1 cellular context compared by ENCODE assay signal in genomic region chr7:55957190-55957589, GRCh38.
TF ChIP-seq lines count a peak whose summit lies in the region.

No MANE protein-coding gene starts in this region.

TF ChIP-seq in HepG2, 621 proteins besides CTCF, POLR2A, EP300 and RAD21 (continued from another document and continues in another):
- TF ChIP-seq AFF4 (CRISPR knock-in tag; IDR thresholded peaks at IDR 0.05) (no peak), CEBPB (IDR thresholded peaks at IDR 0.05; ENCODE audit: borderline replicate concordance, low read depth, low read length) (peak; percentile 79), HMG20A (CRISPR knock-in tag; IDR thresholded peaks at IDR 0.05; ENCODE audit: borderline replicate concordance) (0 out of 2 replicates have a peak, but pooled peaks have one; percentile 42), KLF6 (CRISPR knock-in tag; IDR thresholded peaks at IDR 0.05) (no peak), ZNF296 (CRISPR knock-in tag; conservative IDR thresholded peaks at IDR 0.05) (no peak), ZNF280B (CRISPR knock-in tag; IDR thresholded peaks at IDR 0.05; ENCODE audit: borderline replicate concordance) (no peak), ESRRA (CRISPR knock-in tag; IDR thresholded peaks at IDR 0.05; ENCODE audit: low read depth) (peak; percentile 90), ZNF749 (CRISPR knock-in tag; IDR thresholded peaks at IDR 0.05; ENCODE audit: borderline replicate concordance) (no peak), AHDC1 (CRISPR knock-in tag; IDR thresholded peaks at IDR 0.05; ENCODE audit: borderline replicate concordance) (no peak), PAXIP1 (CRISPR knock-in tag; conservative IDR thresholded peaks at IDR 0.05) (peak; percentile 54), ZNF891 (CRISPR knock-in tag; IDR thresholded peaks at IDR 0.05) (no peak), RARA (CRISPR knock-in tag; IDR thresholded peaks at IDR 0.05) (peak; percentile 92), PITX1 (CRISPR knock-in tag; IDR thresholded peaks at IDR 0.05) (0 out of 2 replicates have a peak, but pooled peaks have one; percentile 39), NR2F1 (CRISPR knock-in tag; IDR thresholded peaks at IDR 0.05) (0 out of 4 replicates have a peak, but pooled peaks have one; percentile 19 to 26), ZNF138 (CRISPR knock-in tag; IDR thresholded peaks at IDR 0.05; ENCODE audit: low read depth) (no peak), ETV5 (CRISPR knock-in tag; IDR thresholded peaks at IDR 0.05; ENCODE audit: borderline replicate concordance) (peak; percentile 47; the same call in 1 of the 2 replicates), THRA (CRISPR knock-in tag; IDR thresholded peaks at IDR 0.05; ENCODE audit: borderline replicate concordance) (peak; percentile 55; the same call in 1 of the 2 replicates), CSRNP2 (CRISPR knock-in tag; conservative IDR thresholded peaks at IDR 0.05; ENCODE audit: low read depth) (no peak), ISX (CRISPR knock-in tag; conservative IDR thresholded peaks at IDR 0.05) (no peak), HDAC6 (IDR thresholded peaks at IDR 0.05; ENCODE audit: low read depth, low read length) (no peak), ZNF441 (CRISPR knock-in tag; IDR thresholded peaks at IDR 0.05; ENCODE audit: borderline replicate concordance) (no peak), ZFP90 (CRISPR knock-in tag; IDR thresholded peaks at IDR 0.05; ENCODE audit: borderline replicate concordance) (no peak), MED1 (CRISPR knock-in tag; IDR thresholded peaks at IDR 0.05) (peak; percentile 23; the same call in 1 of the 2 replicates), ZNF431 (CRISPR knock-in tag; IDR thresholded peaks at IDR 0.05; ENCODE audit: borderline replicate concordance, low read depth) (no peak), ZFY (CRISPR knock-in tag; IDR thresholded peaks at IDR 0.05) (0 out of 2 replicates have a peak, but pooled peaks have one; percentile 30), HNF4A (CRISPR knock-in tag; IDR thresholded peaks at IDR 0.05) (peak; percentile 31; the same call in 1 of the 2 replicates), FIP1L1 (IDR thresholded peaks at IDR 0.05; ENCODE audit: borderline replicate concordance, insufficient read depth, low read depth, low read length) (no peak), ATF5 (CRISPR knock-in tag; IDR thresholded peaks at IDR 0.05; ENCODE audit: low read depth) (no peak), BHLHE40 (IDR thresholded peaks at IDR 0.05; ENCODE audit: low read length) (no peak), ZNF781 (CRISPR knock-in tag; IDR thresholded peaks at IDR 0.05; ENCODE audit: borderline replicate concordance, not compliant biosample characterization) (no peak), ZEB1 (IDR thresholded peaks at IDR 0.05; ENCODE audit: insufficient replicate concordance, low read depth) (no peak), ATF3 (CRISPR knock-in tag; IDR thresholded peaks at IDR 0.05) (no peak), ZBTB37 (CRISPR knock-in tag; IDR thresholded peaks at IDR 0.05) (no peak), ATRX (CRISPR knock-in tag; IDR thresholded peaks at IDR 0.05; ENCODE audit: borderline replicate concordance) (no peak), TCF7 (IDR thresholded peaks at IDR 0.05; ENCODE audit: low read depth) (peak; percentile 63), DNMT1 (CRISPR knock-in tag; IDR thresholded peaks at IDR 0.05) (no peak), FOXA3 (CRISPR knock-in tag; IDR thresholded peaks at IDR 0.05) (0 out of 2 replicates have a peak, but pooled peaks have one; percentile 22), TEAD3 (CRISPR knock-in tag; optimal IDR thresholded peaks at IDR 0.05; ENCODE audit: borderline replicate concordance) (peak; percentile 70), ZNF101 (CRISPR knock-in tag; IDR thresholded peaks at IDR 0.05; ENCODE audit: borderline replicate concordance, low read depth) (no peak), ADNP (CRISPR knock-in tag; IDR thresholded peaks at IDR 0.05) (no peak), ZNF33A (CRISPR knock-in tag; IDR thresholded peaks at IDR 0.05; ENCODE audit: borderline replicate concordance) (no peak)
